In the genomic region with DNA sequence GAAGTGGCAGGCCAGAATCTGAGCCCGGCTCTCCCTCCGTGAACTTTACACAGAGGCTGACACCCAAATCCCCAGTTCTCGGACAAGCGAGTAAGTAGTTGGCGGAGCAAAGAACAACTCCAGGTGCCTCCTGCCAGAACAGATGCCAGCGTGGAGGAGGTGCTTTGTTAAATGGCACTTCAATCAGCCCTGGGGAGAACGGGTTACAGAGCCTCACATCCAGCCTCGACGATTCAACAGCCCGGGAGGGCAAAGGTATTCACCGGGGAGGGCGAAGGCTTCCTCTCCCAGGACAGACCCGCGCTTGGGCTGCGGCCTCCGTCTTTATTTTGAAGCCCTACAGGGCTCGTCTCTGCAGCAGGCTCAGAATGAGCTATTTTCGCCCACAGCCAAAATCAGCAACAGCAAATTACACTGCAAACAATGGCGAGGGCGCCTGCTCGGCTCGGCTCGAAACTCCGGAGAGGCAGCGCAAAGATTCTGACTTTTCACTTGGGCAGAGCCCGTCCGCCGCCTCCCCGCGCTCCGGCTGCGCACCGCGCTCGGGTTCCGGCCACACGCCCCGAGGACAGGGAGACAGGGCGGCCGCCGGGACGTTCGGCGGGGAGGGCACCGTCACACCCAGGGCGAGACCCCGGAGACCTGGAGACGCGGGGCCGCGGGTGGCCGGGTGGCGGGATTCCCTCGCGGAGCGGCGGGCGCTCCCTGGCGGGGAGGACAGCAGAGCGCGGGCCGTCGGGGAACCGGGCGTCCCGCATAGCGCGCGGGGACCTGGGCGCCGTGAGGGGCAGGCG, we compare ENCODE assay signal across 8 cellular contexts. TPM values are rescaled to one million over a fixed set of nuclear protein-coding genes. Genes with fewer than 3 reads are reported as not detected.
DNase-seq lines count a peak whose midpoint lies in the region; ATAC-seq, FAIRE-seq and TF ChIP-seq lines count a peak whose summit lies in the region.

No MANE protein-coding gene starts in this region.

- no peak for TF ChIP-seq POLR2A in spleen (IDR thresholded peaks at IDR 0.05)

- H3K9ac ChIP-seq in kidney (ENCODE audit: low read length in 2 of 2) = peak overlapping the region; percentile 55 to 68

- peak; percentile 31 for DNase-seq in Ammon's horn (ENCODE audit: low spot score)
- peak; percentile 19 to 24 for DNase-seq in central memory CD8-positive, alpha-beta T cell (ENCODE audit: low spot score in 2 of 2)
- peak; percentile 86 for DNase-seq in kidney
- DNase-seq in spleen = peak; percentile 93
- DNase-seq in GDM1 (lab: John Stamatoyannopoulos, UW) = no peak

- H3K36me3 ChIP-seq in kidney (ENCODE audit: control insufficient read depth in 1 of 2, insufficient read depth in 2 of 2, low read length in 2 of 2) (no peaks in the 10 kb centered on the region), spleen (no peaks in the 10 kb centered on the region)

- TF ChIP-seq CTCF in kidney (IDR thresholded peaks at IDR 0.05; ENCODE audit: borderline replicate concordance, extremely low read depth, insufficient read depth) (peak; percentile 14), spleen (IDR thresholded peaks at IDR 0.05 in 8 of 11, conservative IDR thresholded peaks at IDR 0.05 in 3 of 11) (peak in 9 of 11 experiments; percentile 7 to 58 (median 35))

- H3K9me3 ChIP-seq in kidney (ENCODE audit: control insufficient read depth in 1 of 2, low read length in 2 of 2) (no peaks in the 10 kb centered on the region), spleen (no peaks in the 10 kb centered on the region)

- H3K4me3 ChIP-seq in kidney (ENCODE audit: low read length in 2 of 2) = peak overlapping the region; percentile 74 to 86
- H3K4me3 ChIP-seq in spleen = peak overlapping the region; percentile 49 to 91 (median 68)

- H3K4me1 Mint-ChIP-seq in T-helper 1 cell treated with Interleukin-12 subunit alpha and Interleukin-12 subunit beta and Interleukin-4 antibody, amounts not matched to agents 30 μg/mL and 1 μg/mL, for 36 hours (ENCODE audit: low read depth) = peaks cover 17% of the 10 kb centered on the region
- H3K4me1 Mint-ChIP-seq in central memory CD8-positive, alpha-beta T cell = peaks cover 38% of the 10 kb centered on the region

- H3K9me3 Mint-ChIP-seq in T-helper 1 cell treated with Interleukin-12 subunit alpha and Interleukin-12 subunit beta and Interleukin-4 antibody, amounts not matched to agents 30 μg/mL and 1 μg/mL, for 36 hours = no peaks in the 10 kb centered on the region
- no peaks in the 10 kb centered on the region for H3K9me3 Mint-ChIP-seq in central memory CD8-positive, alpha-beta T cell

- intact Hi-C loops in kidney (cut with DNase I) (no loop called here), spleen (cut with DNase I; ENCODE audit: low total_unique reads) (no loop called here)

- peak overlapping the region; percentile 66 to 71 for H3K27ac ChIP-seq in kidney (ENCODE audit: low read depth in 2 of 2, low read length in 2 of 2)
- H3K27ac ChIP-seq in spleen = peak overlapping the region; percentile 51 to 95 (median 87)

- ATAC-seq in GM19035 (IDR thresholded peaks at IDR 0.05; ENCODE audit: unreplicated experiment) = peak; percentile 50
- ATAC-seq in HG03196 (IDR thresholded peaks at IDR 0.05; ENCODE audit: unreplicated experiment) = peak; percentile 52
- peak; percentile 62 for ATAC-seq in central memory CD8-positive, alpha-beta T cell (replicated peaks; ENCODE audit: extremely low read depth, poor library complexity, severe bottlenecking)

- H3K4me3 Mint-ChIP-seq in T-helper 1 cell treated with Interleukin-12 subunit alpha and Interleukin-12 subunit beta and Interleukin-4 antibody, amounts not matched to agents 30 μg/mL and 1 μg/mL, for 36 hours = peak overlapping the region; percentile 67
- peak overlapping the region; percentile 90 for H3K4me3 Mint-ChIP-seq in central memory CD8-positive, alpha-beta T cell

- H3K27me3 Mint-ChIP-seq in T-helper 1 cell treated with Interleukin-12 subunit alpha and Interleukin-12 subunit beta and Interleukin-4 antibody, amounts not matched to agents 30 μg/mL and 1 μg/mL, for 36 hours (ENCODE audit: low read depth) = peaks cover 82% of the 10 kb centered on the region
- peaks cover 20% of the 10 kb centered on the region for H3K27me3 Mint-ChIP-seq in central memory CD8-positive, alpha-beta T cell

- H3K36me3 Mint-ChIP-seq in T-helper 1 cell treated with Interleukin-12 subunit alpha and Interleukin-12 subunit beta and Interleukin-4 antibody, amounts not matched to agents 30 μg/mL and 1 μg/mL, for 36 hours (ENCODE audit: low read depth) = no peaks in the 10 kb centered on the region
- peaks cover 5% of the 10 kb centered on the region for H3K36me3 Mint-ChIP-seq in central memory CD8-positive, alpha-beta T cell (ENCODE audit: insufficient read depth)

- H3K27ac Mint-ChIP-seq in T-helper 1 cell treated with Interleukin-12 subunit alpha and Interleukin-12 subunit beta and Interleukin-4 antibody, amounts not matched to agents 30 μg/mL and 1 μg/mL, for 36 hours = no peak overlapping the region
- H3K27ac Mint-ChIP-seq in central memory CD8-positive, alpha-beta T cell (ENCODE audit: low read depth) = peak overlapping the region; percentile 45

- H3K4me1 ChIP-seq in kidney (ENCODE audit: control insufficient read depth in 1 of 2, insufficient read depth in 1 of 2, low read depth in 1 of 2, low read length in 2 of 2) (peaks cover 2 to 13% of the 10 kb centered on the region in 2 donors), spleen (peaks cover 7 to 62% (median 37%) of the 10 kb centered on the region in 6 donors)

- 9 to 16% (median 10%) methylated on average over 35 to 72 of the region's 72 CpGs for WGBS in spleen, 5 donors

- H3K27me3 ChIP-seq in spleen (replicated peaks in 1 of 7) = peaks cover 0 to 37% (median 0%) of the 10 kb centered on the region in 7 donors

- no peak for FAIRE-seq in kidney (lab: Jason Lieb, UNC)

RNA-seq across cellular contexts. Expression of gene TMCC3, which starts 0.8 kb away (rescaled TPM):
- 14.7 TPM for total RNA-seq in kidney
- polyA plus RNA-seq in kidney (ENCODE audit: insufficient read depth, low read depth, low replicate concordance) = 6.7 TPM
- 10 to 100 TPM; 23.7 to 41.3 (median 29.4) TPM for total RNA-seq in spleen
- polyA plus RNA-seq in spleen = 1 to 10 TPM; 2.9 to 5.4 (median 3.2) TPM
